Comparison of ENCODE assay signal across 15 cellular contexts in genomic region chr5:128826290-128826689, GRCh38.
DNase-seq lines count a peak whose midpoint lies in the region; TF ChIP-seq lines count a peak whose summit lies in the region.
"Had no signal": no experiment of that assay in that cellular context is flagged by ENCODE, and none has a peak within 500 bp of the region (broad histone marks: within the 10 kb centered on the region; RNA-seq: fewer than 3 reads in every experiment).

No MANE protein-coding gene starts in this region.

- DNase-seq in HCEC 1CT (peak; percentile 14), NCI-H69 (lab: John Stamatoyannopoulos, UW) (peak; percentile 31), fibroblast of mammary gland (ENCODE audit: low read depth) (peak; percentile 41), NCI-H2171 treated with DMSO at 0.1 percent for 48 hours (lab: John Stamatoyannopoulos, UW) (no peak), NCI-H2107 (lab: John Stamatoyannopoulos, UW) (no peak), DMS79 (lab: John Stamatoyannopoulos, UW) (no peak)
- DNase-seq: AML-193, GF-D8, MV-4-11, NCI-H1694 treated with DMSO at 0.1 percent for 48 hours, NCI-H2227 treated with DMSO at 0.1 percent for 48 hours, NCI-H510A treated with DMSO at 0.1 percent for 48 hours, SW 1271 had no signal

- H3K9ac ChIP-seq in skeletal muscle satellite cell (ENCODE audit: low read depth, low read length), result no peak overlapping the region

- no peaks in the 10 kb centered on the region for H3K9me3 ChIP-seq in skeletal muscle satellite cell (replicated peaks; ENCODE audit: low read length)

- peaks cover 13% of the 10 kb centered on the region for H3K4me1 ChIP-seq in skeletal muscle satellite cell (ENCODE audit: control insufficient read depth, insufficient read depth, low read length)

- no peak for TF ChIP-seq CTCF in fibroblast of mammary gland (conservative IDR thresholded peaks at IDR 0.05; ENCODE audit: control insufficient read depth, insufficient read depth, low read depth, low read length)

- H3K4me2 ChIP-seq in skeletal muscle satellite cell (ENCODE audit: low read length), result peak overlapping the region; percentile 29
- H3K4me2 ChIP-seq: GM23338 had no signal

- no peak overlapping the region for H3K4me3 ChIP-seq in fibroblast of mammary gland (ENCODE audit: control insufficient read depth, low read depth, low read length)
- H3K4me3 ChIP-seq in skeletal muscle satellite cell (ENCODE audit: low read length), result no peak overlapping the region
- H3K4me3 ChIP-seq: GM23338 had no signal

- no peaks in the 10 kb centered on the region for H3K36me3 ChIP-seq in skeletal muscle satellite cell (ENCODE audit: insufficient read depth, low read length)

- H3K27me3 ChIP-seq in skeletal muscle satellite cell (ENCODE audit: control insufficient read depth, insufficient read depth, low read length), result no peaks in the 10 kb centered on the region

Comparison
In these comparisons a context has a peak if more than half of its experiments do, and no peak if none do; other contexts are left out.
1. DNase-seq: peak in HCEC 1CT (single experiment), NCI-H69 (single experiment) and fibroblast of mammary gland (single experiment); none in NCI-H2171 treated with DMSO at 0.1 percent for 48 hours (single experiment), NCI-H2107 (single experiment) and DMS79 (single experiment).